1 cellular context compared by ENCODE assay signal in the genomic region with DNA sequence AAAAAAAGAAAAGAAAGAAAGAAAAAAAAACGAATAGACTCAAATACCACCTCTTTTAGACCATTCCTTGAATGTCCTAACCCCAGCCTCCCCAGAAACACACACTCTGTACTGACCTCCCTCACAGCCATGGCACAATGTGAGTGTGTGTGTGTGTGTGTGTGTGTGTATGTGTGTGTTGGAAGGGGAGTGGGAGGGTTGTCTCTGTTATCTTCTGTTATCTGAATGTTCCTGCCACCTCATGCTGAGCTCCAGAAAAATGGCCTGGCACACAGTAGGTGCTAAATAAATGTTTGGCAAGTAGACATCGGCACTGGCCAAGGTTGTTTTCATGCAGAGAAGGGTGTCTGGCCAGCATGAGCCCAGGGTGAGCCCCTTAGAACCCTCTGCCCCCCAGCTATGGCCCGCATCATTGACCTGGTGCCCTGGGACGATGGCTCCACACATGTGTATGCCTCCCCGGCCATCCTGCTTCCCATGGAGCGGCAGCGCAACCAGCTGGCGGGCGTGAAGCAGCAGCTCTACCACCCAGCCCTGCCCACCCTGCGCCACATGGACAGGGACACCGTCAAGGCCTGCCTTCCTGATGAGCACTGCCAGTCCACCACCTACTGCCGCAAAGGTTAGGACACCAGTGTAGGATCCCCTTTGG.
A peak's percentile ranks its signal among the peaks of the same experiment; 100 is the strongest.
TF ChIP-seq lines count a peak whose summit lies in the region.

No MANE protein-coding gene starts in this region.

TF ChIP-seq in K562, 482 proteins besides CTCF, POLR2A, EP300 and RAD21 (continued from another document and continues in another):
- TF ChIP-seq PHF8 (IDR thresholded peaks at IDR 0.05; ENCODE audit: borderline replicate concordance, low read length) (no peak), BCOR (IDR thresholded peaks at IDR 0.05) (no peak), ZNF280A (IDR thresholded peaks at IDR 0.05; ENCODE audit: low read depth, partially characterized antibody) (no peak), NCOA6 (IDR thresholded peaks at IDR 0.05) (no peak), CTBP1 (IDR thresholded peaks at IDR 0.05; ENCODE audit: borderline replicate concordance) (peak; percentile 31; the same call in 1 of the 2 replicates), TBL1XR1 (IDR thresholded peaks at IDR 0.05; ENCODE audit: low read length in 2 of 2) (peak in 1 of 2 experiments; percentile 32; a peak in 1 of 4 replicates), CXXC5 (CRISPR knock-in tag; IDR thresholded peaks at IDR 0.05) (no peak), SP1 (CRISPR knock-in tag; IDR thresholded peaks at IDR 0.05) (no peak), NRF1 (conservative IDR thresholded peaks at IDR 0.05 in 1 of 2, IDR thresholded peaks at IDR 0.05 in 1 of 2) (no peak), AFF1 (IDR thresholded peaks at IDR 0.05; ENCODE audit: low read depth in 1 of 2, partially characterized antibody in 2 of 2) (no peak), KDM5B (IDR thresholded peaks at IDR 0.05; ENCODE audit: insufficient replicate concordance, low read depth, low read length) (no peak), ELF1 (tag; IDR thresholded peaks at IDR 0.05) (no peak), ETS2 (tag; IDR thresholded peaks at IDR 0.05; ENCODE audit: borderline replicate concordance, poor library complexity, severe bottlenecking) (no peak), HEY1 (CRISPR knock-in tag; IDR thresholded peaks at IDR 0.05; ENCODE audit: borderline replicate concordance) (no peak), TAF9B (IDR thresholded peaks at IDR 0.05; ENCODE audit: partially characterized antibody) (no peak), CREB1 (IDR thresholded peaks at IDR 0.05) (no peak), CREB1 (CRISPR knock-in tag; IDR thresholded peaks at IDR 0.05) (no peak), ZNF311 (CRISPR knock-in tag; IDR thresholded peaks at IDR 0.05) (no peak), SRSF3 (IDR thresholded peaks at IDR 0.05; ENCODE audit: insufficient read depth, low read length) (no peak), TAF15 (IDR thresholded peaks at IDR 0.05; ENCODE audit: low read depth, low read length) (no peak), BCLAF1 (IDR thresholded peaks at IDR 0.05; ENCODE audit: borderline replicate concordance in 1 of 2, control insufficient read depth in 1 of 2, low read depth in 2 of 2, low read length in 1 of 2) (no peak), GTF2A2 (tag; IDR thresholded peaks at IDR 0.05) (no peak), ELK1 (CRISPR knock-in tag; IDR thresholded peaks at IDR 0.05) (no peak), CUX1 (CRISPR knock-in tag; IDR thresholded peaks at IDR 0.05) (no peak), ATF1 (CRISPR knock-in tag; IDR thresholded peaks at IDR 0.05) (no peak), ATF1 (tag; IDR thresholded peaks at IDR 0.05) (peak; percentile 54), SMARCE1 (IDR thresholded peaks at IDR 0.05) (peak; percentile 78; the same call in 1 of the 2 replicates), HNRNPH1 (optimal IDR thresholded peaks at IDR 0.05; ENCODE audit: low read depth, low read length) (no peak), ZNF586 (CRISPR knock-in tag; conservative IDR thresholded peaks at IDR 0.05) (no peak), XRCC5 (IDR thresholded peaks at IDR 0.05; ENCODE audit: low read depth, low read length) (no peak), SRSF7 (optimal IDR thresholded peaks at IDR 0.05; ENCODE audit: low read depth, low read length) (no peak), ZNF639 (CRISPR knock-in tag; conservative IDR thresholded peaks at IDR 0.05 in 1 of 2, IDR thresholded peaks at IDR 0.05 in 1 of 2) (no peak), BHLHE40 (IDR thresholded peaks at IDR 0.05; ENCODE audit: low read length) (no peak), FOXK1 (CRISPR knock-in tag; IDR thresholded peaks at IDR 0.05; ENCODE audit: borderline replicate concordance) (no peak)
- TF ChIP-seq, protein P1, sequence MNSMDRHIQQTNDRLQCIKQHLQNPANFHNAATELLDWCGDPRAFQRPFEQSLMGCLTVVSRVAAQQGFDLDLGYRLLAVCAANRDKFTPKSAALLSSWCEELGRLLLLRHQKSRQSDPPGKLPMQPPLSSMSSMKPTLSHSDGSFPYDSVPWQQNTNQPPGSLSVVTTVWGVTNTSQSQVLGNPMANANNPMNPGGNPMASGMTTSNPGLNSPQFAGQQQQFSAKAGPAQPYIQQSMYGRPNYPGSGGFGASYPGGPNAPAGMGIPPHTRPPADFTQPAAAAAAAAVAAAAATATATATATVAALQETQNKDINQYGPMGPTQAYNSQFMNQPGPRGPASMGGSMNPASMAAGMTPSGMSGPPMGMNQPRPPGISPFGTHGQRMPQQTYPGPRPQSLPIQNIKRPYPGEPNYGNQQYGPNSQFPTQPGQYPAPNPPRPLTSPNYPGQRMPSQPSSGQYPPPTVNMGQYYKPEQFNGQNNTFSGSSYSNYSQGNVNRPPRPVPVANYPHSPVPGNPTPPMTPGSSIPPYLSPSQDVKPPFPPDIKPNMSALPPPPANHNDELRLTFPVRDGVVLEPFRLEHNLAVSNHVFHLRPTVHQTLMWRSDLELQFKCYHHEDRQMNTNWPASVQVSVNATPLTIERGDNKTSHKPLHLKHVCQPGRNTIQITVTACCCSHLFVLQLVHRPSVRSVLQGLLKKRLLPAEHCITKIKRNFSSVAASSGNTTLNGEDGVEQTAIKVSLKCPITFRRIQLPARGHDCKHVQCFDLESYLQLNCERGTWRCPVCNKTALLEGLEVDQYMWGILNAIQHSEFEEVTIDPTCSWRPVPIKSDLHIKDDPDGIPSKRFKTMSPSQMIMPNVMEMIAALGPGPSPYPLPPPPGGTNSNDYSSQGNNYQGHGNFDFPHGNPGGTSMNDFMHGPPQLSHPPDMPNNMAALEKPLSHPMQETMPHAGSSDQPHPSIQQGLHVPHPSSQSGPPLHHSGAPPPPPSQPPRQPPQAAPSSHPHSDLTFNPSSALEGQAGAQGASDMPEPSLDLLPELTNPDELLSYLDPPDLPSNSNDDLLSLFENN (IDR thresholded peaks at IDR 0.05; ENCODE audit: low read depth in 2 of 2, low read length in 2 of 2): 0 out of 4 replicates have a peak, but pooled peaks of 1 of the 2 experiments have one; percentile 40
- TF ChIP-seq, protein P2, sequence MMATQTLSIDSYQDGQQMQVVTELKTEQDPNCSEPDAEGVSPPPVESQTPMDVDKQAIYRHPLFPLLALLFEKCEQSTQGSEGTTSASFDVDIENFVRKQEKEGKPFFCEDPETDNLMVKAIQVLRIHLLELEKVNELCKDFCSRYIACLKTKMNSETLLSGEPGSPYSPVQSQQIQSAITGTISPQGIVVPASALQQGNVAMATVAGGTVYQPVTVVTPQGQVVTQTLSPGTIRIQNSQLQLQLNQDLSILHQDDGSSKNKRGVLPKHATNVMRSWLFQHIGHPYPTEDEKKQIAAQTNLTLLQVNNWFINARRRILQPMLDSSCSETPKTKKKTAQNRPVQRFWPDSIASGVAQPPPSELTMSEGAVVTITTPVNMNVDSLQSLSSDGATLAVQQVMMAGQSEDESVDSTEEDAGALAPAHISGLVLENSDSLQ (IDR thresholded peaks at IDR 0.05): no peak
